ENCODE assay signal across 20 cellular contexts in genomic region chr7:121282129-121282528, GRCh38. TPM values are rescaled to one million over a fixed set of nuclear protein-coding genes. Genes with fewer than 3 reads are reported as not detected.
DNase-seq lines count a peak whose midpoint lies in the region; ATAC-seq, FAIRE-seq and TF ChIP-seq lines count a peak whose summit lies in the region.
"Had no signal": no experiment of that assay in that cellular context is flagged by ENCODE, and none has a peak within 500 bp of the region (broad histone marks: within the 10 kb centered on the region; RNA-seq: fewer than 3 reads in every experiment).

No MANE protein-coding gene starts in this region.

- intact Hi-C loops in GM12878 (cut with micrococcal nuclease; ENCODE audit: unreplicated experiment), result no loop called here

- no peak for TF ChIP-seq POLR2A in GM12878 (IDR thresholded peaks at IDR 0.05; ENCODE audit: low read depth, low read length)
- no peak for TF ChIP-seq POLR2A in GM18505 (IDR thresholded peaks at IDR 0.05; ENCODE audit: borderline replicate concordance, extremely low read depth, insufficient read depth, insufficient read length)

- no peaks in the 10 kb centered on the region for H3K36me3 ChIP-seq in GM12878 (ENCODE audit: control insufficient read depth in 2 of 2, insufficient read depth in 2 of 2, low read length in 1 of 2)
- H3K36me3 ChIP-seq: HAP-1 had no signal

- H3K4me3 ChIP-seq in GM12878, result no peak overlapping the region
- H3K4me3 ChIP-seq: BLaER1, HAP-1 had no signal

- CTCF ChIA-PET in GM12878 (lab: Yijun Ruan, JAX), result interaction anchor here (1.0 to 1.5 kb wide), 4 partner anchors 13 to 85 kb away, joined by 3 to 7 read pairs (median 4); no protein-coding TSS in a partner anchor

- peaks cover 11% of the 10 kb centered on the region; the same call in 2 of the 3 replicates for H3K9me3 ChIP-seq in GM12878 (replicated peaks; ENCODE audit: control insufficient read depth, insufficient read depth, low read length)
- H3K9me3 ChIP-seq: HAP-1 had no signal

- 54% methylated on average over 3 of the region's 3 CpGs for WGBS in GM12878 (ENCODE audit: insufficient coverage, insufficient replicate concordance, low lambda C conversion rate, missing lambda C conversion rate)

- TF ChIP-seq EP300 in GM12878 (IDR thresholded peaks at IDR 0.05; ENCODE audit: borderline replicate concordance in 1 of 2, control insufficient read depth in 1 of 2, low read depth in 2 of 2, low read length in 2 of 2), result no peak

- FAIRE-seq in GM12878 (lab: Jason Lieb, UNC), result peak; percentile 41
- FAIRE-seq: A204.1, G401.6, GM18507, H54 had no signal

- TF ChIP-seq RAD21 in GM12878 (IDR thresholded peaks at IDR 0.05; ENCODE audit: insufficient read depth, low read depth, low read length), result no peak

- ATAC-seq in GM12878 (no peak), GM18505 (IDR thresholded peaks at IDR 0.05; ENCODE audit: unreplicated experiment) (no peak)
- ATAC-seq: CD8-positive, alpha-beta T cell had no signal

- no peak overlapping the region for H3K27ac ChIP-seq in GM12878 (ENCODE audit: control insufficient read depth, insufficient read depth)
- H3K27ac ChIP-seq: 22Rv1, BLaER1, C4-2B had no signal

- in situ Hi-C loops in GM12878 (cut with MboI), result no loop called here

- H3K4me1 ChIP-seq in GM12878 (ENCODE audit: control insufficient read depth, insufficient read depth, low read length), result peaks cover 13% of the 10 kb centered on the region
- H3K4me1 ChIP-seq: Caco-2, HAP-1 had no signal

- no peak overlapping the region for H3K4me2 ChIP-seq in GM12878 (ENCODE audit: control insufficient read depth, insufficient read depth)
- H3K4me2 ChIP-seq: BLaER1 had no signal

- H3K9ac ChIP-seq in GM12878 (ENCODE audit: control insufficient read depth, insufficient read depth, low read length), result no peak overlapping the region
- H3K9ac ChIP-seq: BLaER1 had no signal

- RAD21 ChIA-PET in GM12878 (lab: Charles Lee; ENCODE audit: unreplicated experiment), result no interaction called here

- H3K27me3 ChIP-seq in GM12878 (replicated peaks in 1 of 2; ENCODE audit: control insufficient read depth in 2 of 2, insufficient read depth in 2 of 2, low read length in 1 of 2), result no peaks in the 10 kb centered on the region
- H3K27me3 ChIP-seq: BLaER1 had no signal

- BruUV-seq in GM12878 (replicated peaks; lab: Mats Ljungman, UMichigan), result no TSS peak

- H2AFZ ChIP-seq in GM12878 (ENCODE audit: control insufficient read depth, low read depth, low read length), result no peak overlapping the region

- SMC1A ChIA-PET in GM12878 (lab: Charles Lee; ENCODE audit: uncharacterized antibody, unreplicated experiment), result interaction anchor here (1.5 to 1.9 kb wide), 3 partner anchors 13 to 86 kb away, joined by 3 to 6 read pairs (median 5); no protein-coding TSS in a partner anchor

- H4K20me1 ChIP-seq in GM12878 (ENCODE audit: control insufficient read depth, insufficient read depth), result no peaks in the 10 kb centered on the region
- H4K20me1 ChIP-seq: BLaER1 had no signal

- no peaks in the 10 kb centered on the region for H3K79me2 ChIP-seq in GM12878 (ENCODE audit: control insufficient read depth, insufficient read depth, low read length)

- no peak for TF ChIP-seq CTCF in GM12878 (IDR thresholded peaks at IDR 0.05 in 2 of 3, conservative IDR thresholded peaks at IDR 0.05 in 1 of 3; ENCODE audit: control insufficient read depth in 2 of 3, extremely low read depth in 1 of 3, insufficient read depth in 1 of 3, low read depth in 3 of 3, low read length in 3 of 3)

- DNase-seq in NCI-H1092 (lab: John Stamatoyannopoulos, UW) (peak; percentile 1), NCI-H1092 treated with DMSO at 0.1 percent for 48 hours (lab: John Stamatoyannopoulos, UW) (no peak), NCI-H1105 treated with DMSO at 0.1 percent for 48 hours (lab: John Stamatoyannopoulos, UW) (peak; percentile 70), GM12878 (ENCODE audit: low read depth, low spot score) (no peak), ecto neural progenitor cell (ENCODE audit: low spot score) (no peak)
- DNase-seq: Caco-2; CD4-positive, CD25-positive, alpha-beta regulatory T cell; CD8-positive, alpha-beta T cell; DMS153; DND-41; GOT3 had no signal

- POLR2A ChIA-PET in GM12878 (lab: Charles Lee), result no interaction called here

TF ChIP-seq in GM12878, 131 proteins besides CTCF, POLR2A, EP300 and RAD21:
- no peak for TF ChIP-seq SMC3 (IDR thresholded peaks at IDR 0.05; ENCODE audit: borderline replicate concordance, low read length)
- no peak for TF ChIP-seq NRF1 (conservative IDR thresholded peaks at IDR 0.05; ENCODE audit: low read depth, low read length)
- TF ChIP-seq, protein P1, sequence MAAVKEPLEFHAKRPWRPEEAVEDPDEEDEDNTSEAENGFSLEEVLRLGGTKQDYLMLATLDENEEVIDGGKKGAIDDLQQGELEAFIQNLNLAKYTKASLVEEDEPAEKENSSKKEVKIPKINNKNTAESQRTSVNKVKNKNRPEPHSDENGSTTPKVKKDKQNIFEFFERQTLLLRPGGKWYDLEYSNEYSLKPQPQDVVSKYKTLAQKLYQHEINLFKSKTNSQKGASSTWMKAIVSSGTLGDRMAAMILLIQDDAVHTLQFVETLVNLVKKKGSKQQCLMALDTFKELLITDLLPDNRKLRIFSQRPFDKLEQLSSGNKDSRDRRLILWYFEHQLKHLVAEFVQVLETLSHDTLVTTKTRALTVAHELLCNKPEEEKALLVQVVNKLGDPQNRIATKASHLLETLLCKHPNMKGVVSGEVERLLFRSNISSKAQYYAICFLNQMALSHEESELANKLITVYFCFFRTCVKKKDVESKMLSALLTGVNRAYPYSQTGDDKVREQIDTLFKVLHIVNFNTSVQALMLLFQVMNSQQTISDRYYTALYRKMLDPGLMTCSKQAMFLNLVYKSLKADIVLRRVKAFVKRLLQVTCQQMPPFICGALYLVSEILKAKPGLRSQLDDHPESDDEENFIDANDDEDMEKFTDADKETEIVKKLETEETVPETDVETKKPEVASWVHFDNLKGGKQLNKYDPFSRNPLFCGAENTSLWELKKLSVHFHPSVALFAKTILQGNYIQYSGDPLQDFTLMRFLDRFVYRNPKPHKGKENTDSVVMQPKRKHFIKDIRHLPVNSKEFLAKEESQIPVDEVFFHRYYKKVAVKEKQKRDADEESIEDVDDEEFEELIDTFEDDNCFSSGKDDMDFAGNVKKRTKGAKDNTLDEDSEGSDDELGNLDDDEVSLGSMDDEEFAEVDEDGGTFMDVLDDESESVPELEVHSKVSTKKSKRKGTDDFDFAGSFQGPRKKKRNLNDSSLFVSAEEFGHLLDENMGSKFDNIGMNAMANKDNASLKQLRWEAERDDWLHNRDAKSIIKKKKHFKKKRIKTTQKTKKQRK (IDR thresholded peaks at IDR 0.05; ENCODE audit: low read depth, low read length), result no peak
- no peak for TF ChIP-seq IRF3 (IDR thresholded peaks at IDR 0.05)
- no peak for TF ChIP-seq SMAD1 (IDR thresholded peaks at IDR 0.05; ENCODE audit: low read depth, partially characterized antibody)
- no peak for TF ChIP-seq SP1 (IDR thresholded peaks at IDR 0.05; ENCODE audit: low read depth, low read length)
- TF ChIP-seq SREBF1 (IDR thresholded peaks at IDR 0.05; ENCODE audit: low read length), result no peak
- TF ChIP-seq NBN (IDR thresholded peaks at IDR 0.05), result no peak
- TF ChIP-seq MYC (IDR thresholded peaks at IDR 0.05; ENCODE audit: insufficient read depth, insufficient read length, insufficient replicate concordance, low read length, severe bottlenecking), result no peak
- TF ChIP-seq CHD4 (IDR thresholded peaks at IDR 0.05), result no peak
- no peak for TF ChIP-seq JUND (IDR thresholded peaks at IDR 0.05; ENCODE audit: low read depth, low read length)
- no peak for TF ChIP-seq HDGF (IDR thresholded peaks at IDR 0.05)
- TF ChIP-seq TARDBP (IDR thresholded peaks at IDR 0.05; ENCODE audit: borderline replicate concordance), result no peak

RNA-seq across cellular contexts. Expression of gene WNT16, which starts 46.7 kb away (rescaled TPM):
- total RNA-seq in GM12878 (2013; cell fraction: nucleolus; rRNA removed), result not detected in 2 replicates
- total RNA-seq in GM12878 (2014; rRNA removed) (0.11 TPM in 1 of 2 replicates, not detected in the other), GM12878 (2014; rRNA removed; fragmentation: Illumina TruSeq; extraction: Trizol) (not detected in 2 replicates), GM12878 (2021) (0.16 TPM in 1 of 2 replicates, not detected in the other)
- 0.13 TPM for polyA plus RNA-seq in GM12878 (2011; ENCODE audit: low read depth)
- polyA plus RNA-seq in GM12878 (2011; rRNA removed) (0.05 TPM in 1 of 2 replicates, not detected in the other), GM12878 (2014; fragmentation: Illumina TruSeq; extraction: Trizol) (0.10 TPM in 1 of 2 replicates, not detected in the other), GM12878 (2014; fragmentation: Nextera tagmentation; extraction: Ambion mirVana) (under 1 TPM in 1 of 2 experiments, not detected in 1; 0.05 TPM), GM12878 (2014; rRNA removed) (0.06 TPM in 1 of 2 replicates, not detected in the other), GM12878 (2016; fragmentation: Nextera tagmentation; extraction: Ambion mirVana) (under 1 TPM in 1 of 2 experiments, not detected in 1; 0.07 TPM)
- polyA plus RNA-seq in GM12878 (2011; cell fraction: cytosol; rRNA removed), result 0.01 TPM in 1 of 2 replicates, not detected in the other
- polyA plus RNA-seq in GM12878 (2011; cell fraction: nucleus; rRNA removed), result not detected in 2 replicates
- polyA plus RNA-seq in GM12878 (2012), result not detected in 2 replicates
- polyA minus RNA-seq in GM12878 (2011; rRNA and poly(A)+ RNA removed), result not detected in 2 replicates
- not detected in 2 replicates for polyA minus RNA-seq in GM12878 (2011; cell fraction: cytosol; rRNA and poly(A)+ RNA removed)
- not detected in 2 replicates for polyA minus RNA-seq in GM12878 (2011; cell fraction: nucleus; rRNA and poly(A)+ RNA removed)
- total RNA-seq: Caco-2; CD4-positive, CD25-positive, alpha-beta regulatory T cell; CD8-positive, alpha-beta T cell had no signal

Comparison
In these comparisons a context has a peak if more than half of its experiments do, and no peak if none do; other contexts are left out.
1. DNase-seq: peak in NCI-H1092 (single experiment) and NCI-H1105 treated with DMSO at 0.1 percent for 48 hours (single experiment); none in NCI-H1092 treated with DMSO at 0.1 percent for 48 hours (single experiment), GM12878 (single experiment) and ecto neural progenitor cell (single experiment).